Comparison of ENCODE assay signal across 8 cellular contexts in the genomic region with DNA sequence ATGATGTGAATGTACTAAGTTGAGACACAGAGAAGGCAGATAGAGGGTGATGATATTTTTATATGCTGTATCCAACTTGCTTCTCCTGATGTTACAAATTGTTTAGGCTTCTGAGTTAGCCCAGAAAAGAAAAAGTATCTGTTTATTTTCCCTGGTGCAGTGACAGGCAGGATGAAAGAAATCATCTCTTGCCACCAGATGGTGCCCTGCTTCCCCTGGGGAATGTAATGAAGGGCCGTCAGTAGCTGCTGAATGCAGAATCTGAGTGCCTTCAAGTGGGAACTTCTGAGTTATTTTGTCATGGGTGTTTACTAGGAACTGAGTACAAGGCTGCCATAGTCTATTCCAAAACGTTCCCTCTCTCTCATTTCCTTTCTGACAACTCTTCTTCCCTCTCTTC.
DNase-seq lines count a peak whose midpoint lies in the region; ATAC-seq, FAIRE-seq and TF ChIP-seq lines count a peak whose summit lies in the region.

No MANE protein-coding gene starts in this region.

- DNase-seq in G401 (ENCODE audit: low spot score), result peak; percentile 6
- no peak for DNase-seq in RCC 7860 (ENCODE audit: low spot score)
- peak in 40 of 42 donors; percentile 15 to 82 (median 51) for DNase-seq in head of caudate nucleus
- peak in 29 of 49 donors; percentile 0 to 33 (median 7) for DNase-seq in substantia nigra (lab: John Stamatoyannopoulos, UW)
- DNase-seq in activated T-helper 2 cell treated with anti-CD3 and anti-CD28 coated beads, Interferon-gamma antibody, Interleukin-2, Interleukin-4, amounts not matched to agents 10 μg/mL and 5 μg/mL and 100 μg/mL, durations not matched to agents 14 hours and 24 hours and 36 hours (ENCODE audit: low spot score), result no peak
- DNase-seq in uterus, result no peak

- H3K4me3 ChIP-seq in uterus, result no peak overlapping the region

- no peak for TF ChIP-seq CTCF in uterus (IDR thresholded peaks at IDR 0.05)

- FAIRE-seq in RCC 7860 (lab: Jason Lieb, UNC), result peak; percentile 2

- no peak overlapping the region for H3K4me3 Mint-ChIP-seq in activated T-helper 2 cell treated with anti-CD3 and anti-CD28 coated beads, Interferon-gamma antibody, Interleukin-2, Interleukin-4, amounts not matched to agents 10 μg/mL and 5 μg/mL and 100 μg/mL, durations not matched to agents 14 hours and 24 hours and 36 hours (ENCODE audit: low read depth)

- no peaks in the 10 kb centered on the region for H3K36me3 ChIP-seq in uterus

- in situ Hi-C loops in G401 (cut with HindIII; ENCODE audit: low sequenced_read_pairs), result no loop called here

- H3K36me3 Mint-ChIP-seq in activated T-helper 2 cell treated with anti-CD3 and anti-CD28 coated beads, Interferon-gamma antibody, Interleukin-2, Interleukin-4, amounts not matched to agents 10 μg/mL and 5 μg/mL and 100 μg/mL, durations not matched to agents 14 hours and 24 hours and 36 hours (ENCODE audit: low read depth), result no peaks in the 10 kb centered on the region

- peak; percentile 61 for ATAC-seq in HG03159 (IDR thresholded peaks at IDR 0.05; ENCODE audit: unreplicated experiment)
- ATAC-seq in activated CD4-positive, CD25-positive, alpha-beta regulatory T cell treated with anti-CD3 and anti-CD28 coated beads, Interleukin-2, amount 50 U/mL, for 24 hours, result no peak

- no peaks in the 10 kb centered on the region for H3K9me3 Mint-ChIP-seq in activated T-helper 2 cell treated with anti-CD3 and anti-CD28 coated beads, Interferon-gamma antibody, Interleukin-2, Interleukin-4, amounts not matched to agents 10 μg/mL and 5 μg/mL and 100 μg/mL, durations not matched to agents 14 hours and 24 hours and 36 hours

- H3K4me1 Mint-ChIP-seq in activated T-helper 2 cell treated with anti-CD3 and anti-CD28 coated beads, Interferon-gamma antibody, Interleukin-2, Interleukin-4, amounts not matched to agents 10 μg/mL and 5 μg/mL and 100 μg/mL, durations not matched to agents 14 hours and 24 hours and 36 hours (ENCODE audit: low read depth), result no peaks in the 10 kb centered on the region

- no peaks in the 10 kb centered on the region for H3K9me3 ChIP-seq in uterus

- TF ChIP-seq POLR2A in uterus (IDR thresholded peaks at IDR 0.05), result no peak

- no peaks in the 10 kb centered on the region for H3K4me1 ChIP-seq in uterus

- H3K27me3 Mint-ChIP-seq in activated T-helper 2 cell treated with anti-CD3 and anti-CD28 coated beads, Interferon-gamma antibody, Interleukin-2, Interleukin-4, amounts not matched to agents 10 μg/mL and 5 μg/mL and 100 μg/mL, durations not matched to agents 14 hours and 24 hours and 36 hours (ENCODE audit: low read depth), result no peaks in the 10 kb centered on the region

- H3K27me3 ChIP-seq in uterus, result no peaks in the 10 kb centered on the region

- no peak overlapping the region for H3K27ac Mint-ChIP-seq in activated T-helper 2 cell treated with anti-CD3 and anti-CD28 coated beads, Interferon-gamma antibody, Interleukin-2, Interleukin-4, amounts not matched to agents 10 μg/mL and 5 μg/mL and 100 μg/mL, durations not matched to agents 14 hours and 24 hours and 36 hours

- H3K27ac ChIP-seq in substantia nigra (ENCODE audit: low read depth, low read length, poor library complexity, severe bottlenecking), result no peak overlapping the region
- no peak overlapping the region for H3K27ac ChIP-seq in uterus

- intact Hi-C loops in head of caudate nucleus (cut with DNase I), result loop anchor here (10.0 kb wide), 1 partner anchor 426 kb away; no protein-coding TSS in a partner anchor
- intact Hi-C loops in activated T-helper 2 cell treated with anti-CD3 and anti-CD28 coated beads, Interferon-gamma antibody, Interleukin-2, Interleukin-4, amounts not matched to agents 10 μg/mL and 5 μg/mL and 100 μg/mL, durations not matched to agents 14 hours and 24 hours and 36 hours (cut with micrococcal nuclease), result no loop called here
- intact Hi-C loops in uterus (cut with DNase I; ENCODE audit: low total_unique reads), result no loop called here

Comparison
In these comparisons a context has a peak if more than half of its experiments do, and no peak if none do; other contexts are left out.
1. DNase-seq: peak in G401 (single experiment), head of caudate nucleus (40 of 42) and substantia nigra (29 of 49); none in RCC 7860 (single experiment), activated T-helper 2 cell treated with anti-CD3 and anti-CD28 coated beads, Interferon-gamma antibody, Interleukin-2, Interleukin-4, amounts not matched to agents 10 μg/mL and 5 μg/mL and 100 μg/mL, durations not matched to agents 14 hours and 24 hours and 36 hours (single experiment) and uterus (0 of 2).